ENCODE assay signal across 21 cellular contexts in genomic region chr20:45032781-45033180, GRCh38.
A peak's percentile ranks its signal among the peaks of the same experiment; 100 is the strongest.
DNase-seq lines count a peak whose midpoint lies in the region; ATAC-seq and TF ChIP-seq lines count a peak whose summit lies in the region.
"Had no signal": no experiment of that assay in that cellular context is flagged by ENCODE, and none has a peak within 500 bp of the region (broad histone marks: within the 10 kb centered on the region; RNA-seq: fewer than 3 reads in every experiment).

No MANE protein-coding gene starts in this region.

- H3K27ac ChIP-seq in naive thymus-derived CD4-positive, alpha-beta T cell (ENCODE audit: low read depth, low read length) = no peak overlapping the region
- H3K27ac ChIP-seq: gastrocnemius medialis, psoas muscle had no signal

- TF ChIP-seq CTCF in HFFc6 (IDR thresholded peaks at IDR 0.05) = no peak

- no peak overlapping the region for H3K4me3 Mint-ChIP-seq in activated CD4-positive, alpha-beta T cell treated with anti-CD3 and anti-CD28 coated beads for 36 hours
- peak overlapping the region; percentile 13; the same call in 1 of the 2 replicates for H3K4me3 Mint-ChIP-seq in HFFc6
- no peak overlapping the region for H3K4me3 Mint-ChIP-seq in activated T-helper 17 cell treated with anti-CD3 and anti-CD28 coated beads, Interleukin-2, amount 50 U/mL, for 72 hours
- H3K4me3 Mint-ChIP-seq in naive thymus-derived CD4-positive, alpha-beta T cell = peak overlapping the region in 7 of 10 donors; percentile 6 to 54 (median 35)
- H3K4me3 Mint-ChIP-seq: neural crest cell had no signal

- CTCF ChIA-PET in activated CD4-positive, alpha-beta T cell treated with anti-CD3 and anti-CD28 coated beads for 36 hours (lab: Charles Lee) = interaction anchor here (0.9 to 1.7 kb wide), 2 partner anchors 9 to 22 kb away, joined by 6 read pairs; no protein-coding TSS in a partner anchor
- CTCF ChIA-PET in naive thymus-derived CD4-positive, alpha-beta T cell (lab: Charles Lee) = no interaction called here

- H3K4me1 Mint-ChIP-seq in activated CD4-positive, alpha-beta T cell treated with anti-CD3 and anti-CD28 coated beads for 36 hours = peaks cover 82% of the 10 kb centered on the region
- H3K4me1 Mint-ChIP-seq in HFFc6 (ENCODE audit: low read depth) = peaks cover 59% of the 10 kb centered on the region
- H3K4me1 Mint-ChIP-seq in activated T-helper 17 cell treated with anti-CD3 and anti-CD28 coated beads, Interleukin-2, amount 50 U/mL, for 72 hours = peaks cover 56% of the 10 kb centered on the region
- H3K4me1 Mint-ChIP-seq in naive thymus-derived CD4-positive, alpha-beta T cell = peaks cover 50 to 99% (median 82%) of the 10 kb centered on the region in 7 donors
- H3K4me1 Mint-ChIP-seq: neural crest cell had no signal

- POLR2A ChIA-PET in activated CD4-positive, alpha-beta T cell treated with anti-CD3 and anti-CD28 coated beads for 36 hours (lab: Charles Lee) = no interaction called here
- POLR2A ChIA-PET in naive thymus-derived CD4-positive, alpha-beta T cell (lab: Charles Lee) = interaction anchor here (0.8 kb wide), 1 partner anchor 54 kb away, joined by 3 read pairs; no protein-coding TSS in a partner anchor

- DNase-seq in activated CD4-positive, alpha-beta T cell treated with anti-CD3 and anti-CD28 coated beads for 36 hours = no peak
- no peak for DNase-seq in activated CD4-positive, alpha-beta T cell treated with anti-CD3 and anti-CD28 coated beads for 4 hours
- DNase-seq in HFFc6 = peak; percentile 41
- no peak for DNase-seq in naive thymus-derived CD4-positive, alpha-beta T cell
- DNase-seq in NCI-H510A treated with DMSO at 0.1 percent for 48 hours (lab: John Stamatoyannopoulos, UW) = no peak
- no peak for DNase-seq in NCI-H2081 treated with DMSO at 0.1 percent for 48 hours (lab: John Stamatoyannopoulos, UW)
- DNase-seq: activated CD4-positive, CD25-positive, alpha-beta regulatory T cell; activated effector memory CD4-positive, alpha-beta T cell treated with Interleukin-2 at 50 U/mL for 16 hours; central memory CD4-positive, alpha-beta T cell; gastrocnemius medialis; kidney glomerular epithelial cell; mesenchymal stem cell; NCI-H1105; OCI-M1; psoas muscle; small intestine; stimulated activated CD4-positive, alpha-beta T cell treated with anti-CD3 and anti-CD28 coated beads, Interleukin-4, amount 100 ng/mL, for 24 hours had no signal

- no peak overlapping the region for H3K4me3 ChIP-seq in naive thymus-derived CD4-positive, alpha-beta T cell (ENCODE audit: low read length)
- H3K4me3 ChIP-seq: gastrocnemius medialis, psoas muscle had no signal

- peaks cover 62% of the 10 kb centered on the region for H3K36me3 Mint-ChIP-seq in activated CD4-positive, alpha-beta T cell treated with anti-CD3 and anti-CD28 coated beads for 36 hours (ENCODE audit: low read depth)
- H3K36me3 Mint-ChIP-seq in HFFc6 (ENCODE audit: low read depth) = peaks cover 24% of the 10 kb centered on the region
- H3K36me3 Mint-ChIP-seq in activated T-helper 17 cell treated with anti-CD3 and anti-CD28 coated beads, Interleukin-2, amount 50 U/mL, for 72 hours (ENCODE audit: low read depth) = peaks cover 97% of the 10 kb centered on the region
- peaks cover 8 to 41% (median 24%) of the 10 kb centered on the region in 5 donors for H3K36me3 Mint-ChIP-seq in naive thymus-derived CD4-positive, alpha-beta T cell

- intact Hi-C loops in activated CD4-positive, alpha-beta T cell treated with anti-CD3 and anti-CD28 coated beads for 36 hours (cut with DNase I, micrococcal nuclease) = no loop called here
- intact Hi-C loops in naive thymus-derived CD4-positive, alpha-beta T cell (cut with micrococcal nuclease) = no loop called here

- ATAC-seq in activated CD4-positive, alpha-beta T cell treated with anti-CD3 and anti-CD28 coated beads for 36 hours = no peak
- no peak for ATAC-seq in activated T-helper 17 cell treated with anti-CD3 and anti-CD28 coated beads, Interleukin-2, amount 50 U/mL, for 72 hours (replicated peaks)
- ATAC-seq in naive thymus-derived CD4-positive, alpha-beta T cell = no peak
- ATAC-seq in GM18870 (IDR thresholded peaks at IDR 0.05; ENCODE audit: unreplicated experiment) = no peak
- ATAC-seq: esophagus mucosa, gastrocnemius medialis, psoas muscle had no signal

- H3K9me3 Mint-ChIP-seq in activated CD4-positive, alpha-beta T cell treated with anti-CD3 and anti-CD28 coated beads for 36 hours (ENCODE audit: low read depth) = no peaks in the 10 kb centered on the region
- H3K9me3 Mint-ChIP-seq in HFFc6 = no peaks in the 10 kb centered on the region; the same call in 1 of the 2 replicates
- no peaks in the 10 kb centered on the region for H3K9me3 Mint-ChIP-seq in activated T-helper 17 cell treated with anti-CD3 and anti-CD28 coated beads, Interleukin-2, amount 50 U/mL, for 72 hours
- no peaks in the 10 kb centered on the region for H3K9me3 Mint-ChIP-seq in naive thymus-derived CD4-positive, alpha-beta T cell
- H3K9me3 Mint-ChIP-seq: neural crest cell had no signal

- H3K4me1 ChIP-seq in naive thymus-derived CD4-positive, alpha-beta T cell (ENCODE audit: control insufficient read depth in 2 of 2, insufficient read depth in 2 of 2, low read length in 2 of 2) = peaks cover 48 to 64% of the 10 kb centered on the region in 2 donors

- H3K27ac Mint-ChIP-seq in activated CD4-positive, alpha-beta T cell treated with anti-CD3 and anti-CD28 coated beads for 36 hours = peak overlapping the region; percentile 22
- peak overlapping the region; percentile 46; the same call in 1 of the 2 replicates for H3K27ac Mint-ChIP-seq in HFFc6
- peak overlapping the region; percentile 23 for H3K27ac Mint-ChIP-seq in activated T-helper 17 cell treated with anti-CD3 and anti-CD28 coated beads, Interleukin-2, amount 50 U/mL, for 72 hours
- H3K27ac Mint-ChIP-seq in naive thymus-derived CD4-positive, alpha-beta T cell = peak overlapping the region in 7 of 9 donors; percentile 11 to 83 (median 72)

- H3K9me3 ChIP-seq in naive thymus-derived CD4-positive, alpha-beta T cell (ENCODE audit: control insufficient read depth in 2 of 3, low read length in 3 of 3) = no peaks in the 10 kb centered on the region
- H3K9me3 ChIP-seq: gastrocnemius medialis, psoas muscle had no signal

- no peaks in the 10 kb centered on the region for H3K27me3 Mint-ChIP-seq in activated CD4-positive, alpha-beta T cell treated with anti-CD3 and anti-CD28 coated beads for 36 hours
- H3K27me3 Mint-ChIP-seq in HFFc6 (ENCODE audit: insufficient read depth) = no peaks in the 10 kb centered on the region
- H3K27me3 Mint-ChIP-seq in activated T-helper 17 cell treated with anti-CD3 and anti-CD28 coated beads, Interleukin-2, amount 50 U/mL, for 72 hours = no peaks in the 10 kb centered on the region
- H3K27me3 Mint-ChIP-seq in naive thymus-derived CD4-positive, alpha-beta T cell = no peaks in the 10 kb centered on the region

- H3K27me3 ChIP-seq in naive thymus-derived CD4-positive, alpha-beta T cell (ENCODE audit: control insufficient read depth in 2 of 2, insufficient read depth in 2 of 2, low read length in 2 of 2) = no peaks in the 10 kb centered on the region
- H3K27me3 ChIP-seq: gastrocnemius medialis had no signal

- peaks cover 5 to 41% (median 6%) of the 10 kb centered on the region in 3 experiments for H3K36me3 ChIP-seq in naive thymus-derived CD4-positive, alpha-beta T cell (ENCODE audit: control insufficient read depth in 2 of 3, insufficient read depth in 3 of 3, low read length in 3 of 3)

Comparison
In these comparisons a context has a peak if more than half of its experiments do, and no peak if none do; other contexts are left out.
1. H3K27ac Mint-ChIP-seq: peak in every context shown above with its lines; median percentile 72 in naive thymus-derived CD4-positive, alpha-beta T cell; 46 in HFFc6; 23 in activated T-helper 17 cell treated with anti-CD3 and anti-CD28 coated beads, Interleukin-2, amount 50 U/mL, for 72 hours; 22 in activated CD4-positive, alpha-beta T cell treated with anti-CD3 and anti-CD28 coated beads for 36 hours.
2. H3K4me3 Mint-ChIP-seq: peak in HFFc6 (single experiment) and naive thymus-derived CD4-positive, alpha-beta T cell (7 of 10); none in activated CD4-positive, alpha-beta T cell treated with anti-CD3 and anti-CD28 coated beads for 36 hours (single experiment) and activated T-helper 17 cell treated with anti-CD3 and anti-CD28 coated beads, Interleukin-2, amount 50 U/mL, for 72 hours (single experiment).